22 cellular contexts compared by ENCODE assay signal in genomic region chr1:29732438-29732837, GRCh38.
"Had no signal": no experiment of that assay in that cellular context is flagged by ENCODE, and none has a peak within 500 bp of the region (broad histone marks: within the 10 kb centered on the region; RNA-seq: fewer than 3 reads in every experiment).

No MANE protein-coding gene starts in this region.

- H3K27me3 ChIP-seq: colonic mucosa, thyroid gland had no signal

- H3K4me3 ChIP-seq: colonic mucosa, heart left ventricle, skin epidermis, thyroid gland had no signal

- H3K4me1 Mint-ChIP-seq: activated B cell treated with CpG ODN at 0.5 μM for 24 hours; activated naive CD8-positive, alpha-beta T cell treated with anti-CD3 and anti-CD28 coated beads for 36 hours; immature natural killer cell; nephron; stimulated activated naive B cell treated with anti-CD40 and anti-IgM and Interleukin-4, amounts not matched to agents 10 μg/mL and 1 μg/mL and 100 μg/mL, for 72 hours had no signal

- H3K27ac ChIP-seq: colonic mucosa, heart left ventricle, skin epidermis, thyroid gland had no signal

- H3K9me3 Mint-ChIP-seq: activated B cell treated with CpG ODN at 0.5 μM for 24 hours; activated naive CD8-positive, alpha-beta T cell treated with anti-CD3 and anti-CD28 coated beads for 36 hours; activated T-cell treated with anti-CD3 and anti-CD28 coated beads, Interleukin-2, amount 50 U/mL, for 72 hours; immature natural killer cell; nephron; stimulated activated naive B cell treated with anti-CD40 and anti-IgM and Interleukin-4, amounts not matched to agents 10 μg/mL and 1 μg/mL and 100 μg/mL, for 72 hours had no signal

- H3K27ac Mint-ChIP-seq: activated B cell treated with CpG ODN at 0.5 μM for 24 hours; activated CD8-positive, alpha-beta T cell treated with anti-CD3 and anti-CD28 coated beads, Interleukin-2, amount 10 ng/mL, durations not matched to agents 7 days and 5 days; activated naive CD8-positive, alpha-beta T cell treated with anti-CD3 and anti-CD28 coated beads for 36 hours; activated T-cell treated with anti-CD3 and anti-CD28 coated beads, Interleukin-2, amount 50 U/mL, for 72 hours; brain; nephron; stimulated activated naive B cell treated with anti-CD40 and anti-IgM and Interleukin-4, amounts not matched to agents 10 μg/mL and 1 μg/mL and 100 μg/mL, for 72 hours had no signal

- ATAC-seq: activated CD8-positive, alpha-beta T cell treated with anti-CD3 and anti-CD28 coated beads, Interleukin-2, amount 10 ng/mL, durations not matched to agents 7 days and 5 days; activated T-cell treated with anti-CD3 and anti-CD28 coated beads, Interleukin-2, amount 50 U/mL, for 72 hours; stimulated activated naive B cell treated with anti-CD40 and anti-IgM and Interleukin-4, amounts not matched to agents 10 μg/mL and 1 μg/mL and 100 μg/mL, for 72 hours had no signal

- FAIRE-seq: urothelium cell line had no signal

- H3K36me3 ChIP-seq: colonic mucosa, heart left ventricle, thyroid gland had no signal

- H3K4me1 ChIP-seq: colonic mucosa, thyroid gland had no signal

- DNase-seq: activated B cell treated with CpG ODN at 0.5 μM for 24 hours; activated CD4-positive, alpha-beta T cell treated with anti-CD3 and anti-CD28 coated beads for 48 hours; activated CD8-positive, alpha-beta memory T cell treated with anti-CD3 and anti-CD28 coated beads, Interleukin-2, amount 50 U/mL, for 4 hours; activated CD8-positive, alpha-beta T cell treated with anti-CD3 and anti-CD28 coated beads, Interleukin-2, amount 10 ng/mL, durations not matched to agents 7 days and 5 days; activated gamma-delta T cell treated with Interleukin-2 at 50 U/mL for 16 hours; activated naive CD8-positive, alpha-beta T cell treated with anti-CD3 and anti-CD28 coated beads for 36 hours; activated T-cell treated with anti-CD3 and anti-CD28 coated beads, Interleukin-2, amount 50 U/mL, for 72 hours; central memory CD4-positive, alpha-beta T cell; colonic mucosa; foreskin melanocyte; heart left ventricle; immature natural killer cell; mesendoderm; occipital lobe; stimulated activated CD4-positive, alpha-beta T cell treated with anti-CD3 and anti-CD28 coated beads, Interleukin-15, amount 100 ng/mL, for 24 hours; stimulated activated CD4-positive, alpha-beta T cell treated with anti-CD3 and anti-CD28 coated beads, Interleukin-4, amount 100 ng/mL, for 1 hour; stimulated activated naive B cell treated with anti-CD40 and anti-IgM and Interleukin-4, amounts not matched to agents 10 μg/mL and 1 μg/mL and 100 μg/mL, for 72 hours; thyroid gland had no signal

- H3K4me3 Mint-ChIP-seq: activated B cell treated with CpG ODN at 0.5 μM for 24 hours; activated CD8-positive, alpha-beta T cell treated with anti-CD3 and anti-CD28 coated beads, Interleukin-2, amount 10 ng/mL, durations not matched to agents 7 days and 5 days; activated naive CD8-positive, alpha-beta T cell treated with anti-CD3 and anti-CD28 coated beads for 36 hours; activated T-cell treated with anti-CD3 and anti-CD28 coated beads, Interleukin-2, amount 50 U/mL, for 72 hours; brain; immature natural killer cell; nephron; stimulated activated naive B cell treated with anti-CD40 and anti-IgM and Interleukin-4, amounts not matched to agents 10 μg/mL and 1 μg/mL and 100 μg/mL, for 72 hours had no signal

- H3K9me3 ChIP-seq: colonic mucosa, heart left ventricle, thyroid gland had no signal

- H3K36me3 Mint-ChIP-seq: activated naive CD8-positive, alpha-beta T cell treated with anti-CD3 and anti-CD28 coated beads for 36 hours; brain; immature natural killer cell; stimulated activated naive B cell treated with anti-CD40 and anti-IgM and Interleukin-4, amounts not matched to agents 10 μg/mL and 1 μg/mL and 100 μg/mL, for 72 hours had no signal
